Comparison of ENCODE assay signal across 11 cellular contexts in genomic region chr7:100492738-100493475, GRCh38. TPM values are rescaled to one million over a fixed set of nuclear protein-coding genes. Genes with fewer than 3 reads are reported as not detected.
DNase-seq lines count a peak whose midpoint lies in the region; ATAC-seq, FAIRE-seq and TF ChIP-seq lines count a peak whose summit lies in the region.
"Had no signal": no experiment of that assay in that cellular context is flagged by ENCODE, and none has a peak within 500 bp of the region (broad histone marks: within the 10 kb centered on the region; RNA-seq: fewer than 3 reads in every experiment).

No MANE protein-coding gene starts in this region.

- H2AFZ ChIP-seq in SK-N-SH (ENCODE audit: low read depth) = no peak overlapping the region

- peaks cover 14% of the 10 kb centered on the region for H3K27me3 Mint-ChIP-seq in activated CD4-positive, alpha-beta T cell treated with anti-CD3 and anti-CD28 coated beads, Interleukin-2, amount 10 ng/mL, durations not matched to agents 24 days and 14 days
- H3K27me3 Mint-ChIP-seq in activated naive CD8-positive, alpha-beta T cell = no peaks in the 10 kb centered on the region
- peaks cover 55 to 81% of the 10 kb centered on the region in 2 donors for H3K27me3 Mint-ChIP-seq in stimulated activated naive B cell treated with anti-CD40 and anti-IgM and Interleukin-4, amounts not matched to agents 10 μg/mL and 1 μg/mL and 100 μg/mL, for 72 hours

- FAIRE-seq in D721Med (lab: Jason Lieb, UNC) (no peak), GM12891 (lab: Jason Lieb, UNC) (no peak)
- FAIRE-seq: A549 had no signal

- H3K4me3 ChIP-seq in iPS-20b (ENCODE audit: low read length) (peak overlapping the region; percentile 69; the same call in 1 of the 2 replicates), SK-N-SH (ENCODE audit: low read depth in 2 of 2, low read length in 1 of 2) (no peak overlapping the region)
- H3K4me3 ChIP-seq: A549, HAP-1 had no signal

- peaks cover 8% of the 10 kb centered on the region for H3K4me1 Mint-ChIP-seq in activated CD4-positive, alpha-beta T cell treated with anti-CD3 and anti-CD28 coated beads, Interleukin-2, amount 10 ng/mL, durations not matched to agents 24 days and 14 days
- H3K4me1 Mint-ChIP-seq in activated naive CD8-positive, alpha-beta T cell (ENCODE audit: low read depth) = peaks cover 8% of the 10 kb centered on the region
- H3K4me1 Mint-ChIP-seq in stimulated activated naive B cell treated with anti-CD40 and anti-IgM and Interleukin-4, amounts not matched to agents 10 μg/mL and 1 μg/mL and 100 μg/mL, for 72 hours = peaks cover 12 to 13% of the 10 kb centered on the region in 2 donors

- no peak overlapping the region for H3K4me2 ChIP-seq in SK-N-SH
- H3K4me2 ChIP-seq: A549 had no signal

- peak overlapping the region; percentile 60 for H3K27ac Mint-ChIP-seq in activated CD4-positive, alpha-beta T cell treated with anti-CD3 and anti-CD28 coated beads, Interleukin-2, amount 10 ng/mL, durations not matched to agents 24 days and 14 days
- peak overlapping the region; percentile 19 for H3K27ac Mint-ChIP-seq in activated naive CD8-positive, alpha-beta T cell
- H3K27ac Mint-ChIP-seq in stimulated activated naive B cell treated with anti-CD40 and anti-IgM and Interleukin-4, amounts not matched to agents 10 μg/mL and 1 μg/mL and 100 μg/mL, for 72 hours = no peak overlapping the region

- peak in 1 of 2 donors; percentile 14 for ATAC-seq in stimulated activated naive B cell treated with anti-CD40 and anti-IgM and Interleukin-4, amounts not matched to agents 10 μg/mL and 1 μg/mL and 100 μg/mL, for 72 hours (replicated peaks)
- ATAC-seq: A549 had no signal

- intact Hi-C loops in activated CD4-positive, alpha-beta T cell treated with anti-CD3 and anti-CD28 coated beads, Interleukin-2, amount 10 ng/mL, durations not matched to agents 24 days and 14 days (cut with micrococcal nuclease) = no loop called here

- peak overlapping the region; percentile 77 for H3K4me3 Mint-ChIP-seq in activated CD4-positive, alpha-beta T cell treated with anti-CD3 and anti-CD28 coated beads, Interleukin-2, amount 10 ng/mL, durations not matched to agents 24 days and 14 days
- H3K4me3 Mint-ChIP-seq in activated naive CD8-positive, alpha-beta T cell = peak overlapping the region; percentile 79
- H3K4me3 Mint-ChIP-seq in stimulated activated naive B cell treated with anti-CD40 and anti-IgM and Interleukin-4, amounts not matched to agents 10 μg/mL and 1 μg/mL and 100 μg/mL, for 72 hours = peak overlapping the region; percentile 72

- H3K9me2 ChIP-seq in SK-N-SH = no peaks in the 10 kb centered on the region

- no peaks in the 10 kb centered on the region for H3K9me3 Mint-ChIP-seq in activated CD4-positive, alpha-beta T cell treated with anti-CD3 and anti-CD28 coated beads, Interleukin-2, amount 10 ng/mL, durations not matched to agents 24 days and 14 days
- H3K9me3 Mint-ChIP-seq in activated naive CD8-positive, alpha-beta T cell (ENCODE audit: low read depth) = no peaks in the 10 kb centered on the region
- H3K9me3 Mint-ChIP-seq in stimulated activated naive B cell treated with anti-CD40 and anti-IgM and Interleukin-4, amounts not matched to agents 10 μg/mL and 1 μg/mL and 100 μg/mL, for 72 hours = no peaks in the 10 kb centered on the region

- peak overlapping the region; percentile 21; the same call in 1 of the 2 replicates for H3K9ac ChIP-seq in iPS-20b (ENCODE audit: low read depth, low read length)
- no peak overlapping the region for H3K9ac ChIP-seq in SK-N-SH

- no peak for TF ChIP-seq CTCF in D721Med (IDR thresholded peaks at IDR 0.05; ENCODE audit: insufficient read depth, missing control alignments)
- TF ChIP-seq CTCF in SK-N-SH (IDR thresholded peaks at IDR 0.05) = no peak

- no peak for TF ChIP-seq EP300 in SK-N-SH (IDR thresholded peaks at IDR 0.05; ENCODE audit: borderline replicate concordance in 1 of 2, low read depth in 1 of 2, low read length in 1 of 2)

- peaks cover 4% of the 10 kb centered on the region; the same call in 1 of the 2 replicates for H3K4me1 ChIP-seq in iPS-20b (ENCODE audit: insufficient read depth, low read length)
- peaks cover 3 to 17% of the 10 kb centered on the region in 2 experiments; a peak in 2 of 4 replicates for H3K4me1 ChIP-seq in SK-N-SH (ENCODE audit: control insufficient read depth in 1 of 2, insufficient read depth in 2 of 2, low read depth in 1 of 2, low read length in 1 of 2)
- H3K4me1 ChIP-seq: A549, HAP-1 had no signal

- H3K27me3 ChIP-seq in iPS-20b (ENCODE audit: insufficient read depth, low read length) (peaks cover 18% of the 10 kb centered on the region), SK-N-SH (ENCODE audit: insufficient read depth) (no peaks in the 10 kb centered on the region)

- H3F3A ChIP-seq in SK-N-SH (replicated peaks; ENCODE audit: insufficient read depth) = no peaks in the 10 kb centered on the region

- POLR2A ChIA-PET in SK-N-SH (lab: Yijun Ruan, JAX) = no interaction called here

- H3K36me3 Mint-ChIP-seq in activated CD4-positive, alpha-beta T cell treated with anti-CD3 and anti-CD28 coated beads, Interleukin-2, amount 10 ng/mL, durations not matched to agents 24 days and 14 days (ENCODE audit: low read depth) = no peaks in the 10 kb centered on the region
- no peaks in the 10 kb centered on the region for H3K36me3 Mint-ChIP-seq in activated naive CD8-positive, alpha-beta T cell
- no peaks in the 10 kb centered on the region for H3K36me3 Mint-ChIP-seq in stimulated activated naive B cell treated with anti-CD40 and anti-IgM and Interleukin-4, amounts not matched to agents 10 μg/mL and 1 μg/mL and 100 μg/mL, for 72 hours

- TF ChIP-seq POLR2A in GM12891 (IDR thresholded peaks at IDR 0.05; ENCODE audit: low read depth, low read length) = no peak

- 86% methylated on average over 5 of the region's 5 CpGs for WGBS in SK-N-SH (ENCODE audit: low lambda C conversion rate)

- DNase-seq in activated CD4-positive, alpha-beta T cell treated with anti-CD3 and anti-CD28 coated beads, Interleukin-2, amount 10 ng/mL, durations not matched to agents 24 days and 14 days = no peak
- no peak for DNase-seq in activated CD4-positive, alpha-beta T cell treated with anti-CD3 and anti-CD28 coated beads, Interleukin-2, amount 50 U/mL, for 1 hour
- no peak for DNase-seq in stimulated activated naive B cell treated with anti-CD40 and anti-IgM and Interleukin-4, amounts not matched to agents 10 μg/mL and 1 μg/mL and 100 μg/mL, for 72 hours
- DNase-seq in D721Med (ENCODE audit: insufficient read length, low spot score) = no peak
- no peak for DNase-seq in SK-N-SH
- DNase-seq in GM12891 (ENCODE audit: insufficient read length, low spot score) = no peak

- H3K79me2 ChIP-seq in SK-N-SH (ENCODE audit: insufficient read depth) = no peaks in the 10 kb centered on the region

- H3K27ac ChIP-seq in iPS-20b (ENCODE audit: low read length) = no peak overlapping the region
- no peak overlapping the region for H3K27ac ChIP-seq in SK-N-SH (ENCODE audit: low read depth in 2 of 2, low read length in 1 of 2)
- H3K27ac ChIP-seq: A549, left lung had no signal

- H4K20me1 ChIP-seq in SK-N-SH (ENCODE audit: insufficient read depth) = no peaks in the 10 kb centered on the region

- H3K9me3 ChIP-seq in iPS-20b (ENCODE audit: insufficient read depth, low read depth, low read length) = no peaks in the 10 kb centered on the region
- H3K9me3 ChIP-seq in SK-N-SH = no peaks in the 10 kb centered on the region
- H3K9me3 ChIP-seq: A549, HAP-1, left lung had no signal

- TF ChIP-seq RAD21 in SK-N-SH (IDR thresholded peaks at IDR 0.05; ENCODE audit: low read length) = no peak

- no peaks in the 10 kb centered on the region for H3K36me3 ChIP-seq in iPS-20b (ENCODE audit: insufficient read depth, low read depth, low read length)
- H3K36me3 ChIP-seq in SK-N-SH (replicated peaks in 1 of 2; ENCODE audit: control insufficient read depth in 1 of 2, insufficient read depth in 2 of 2, low read length in 1 of 2) = peaks cover 0 to 6% of the 10 kb centered on the region in 2 experiments
- H3K36me3 ChIP-seq: HAP-1, left lung had no signal

- CTCF ChIA-PET in SK-N-SH (lab: Yijun Ruan, JAX) = interaction anchor here (1.0 to 11.1 kb wide), 2 partner anchors 10 to 69 kb away, joined by 3 to 151 read pairs; no protein-coding TSS in a partner anchor

TF ChIP-seq in GM12891, 5 proteins besides CTCF, POLR2A, EP300 and RAD21 (continues in another document):
- TF ChIP-seq POU2F2 (IDR thresholded peaks at IDR 0.05; ENCODE audit: low read depth, low read length) = no peak
- no peak for TF ChIP-seq SPI1 (IDR thresholded peaks at IDR 0.05; ENCODE audit: low read depth, low read length)

RNA-seq across cellular contexts. Expression of gene NYAP1, which starts 9.2 kb away (rescaled TPM):
- 0.17 and 0.49 TPM in 2 replicates for total RNA-seq in activated CD4-positive, alpha-beta T cell treated with anti-CD3 and anti-CD28 coated beads, Interleukin-2, amount 10 ng/mL, durations not matched to agents 24 days and 14 days
- polyA plus RNA-seq in SK-N-SH (2012; rRNA removed) = 3.9 and 6.0 TPM in 2 replicates
- 3.0 and 4.2 TPM in 2 replicates for polyA plus RNA-seq in SK-N-SH (2012; cell fraction: cytosol; rRNA removed)
- 7.3 and 13.1 TPM in 2 replicates for polyA plus RNA-seq in SK-N-SH (2012; cell fraction: nucleus; rRNA removed)
- polyA plus RNA-seq in GM12891 (2012; ENCODE audit: low read depth, missing spikeins) = 0.22 TPM

RNA-seq across cellular contexts. Expression of gene TSC22D4, which starts 13.9 kb away (rescaled TPM):
- 113 and 121 TPM in 2 replicates for total RNA-seq in activated CD4-positive, alpha-beta T cell treated with anti-CD3 and anti-CD28 coated beads, Interleukin-2, amount 10 ng/mL, durations not matched to agents 24 days and 14 days
- 20.3 and 32.7 TPM in 2 replicates for polyA plus RNA-seq in SK-N-SH (2012; rRNA removed)
- polyA plus RNA-seq in SK-N-SH (2012; cell fraction: cytosol; rRNA removed) = 13.4 and 24.0 TPM in 2 replicates
- 45.7 and 64.8 TPM in 2 replicates for polyA plus RNA-seq in SK-N-SH (2012; cell fraction: nucleus; rRNA removed)
- polyA plus RNA-seq in GM12891 (2012; ENCODE audit: low read depth, missing spikeins) = 39.4 TPM

RNA-seq across cellular contexts. Expression of gene SPACDR, which starts 28.8 kb away (rescaled TPM):
- total RNA-seq in activated CD4-positive, alpha-beta T cell treated with anti-CD3 and anti-CD28 coated beads, Interleukin-2, amount 10 ng/mL, durations not matched to agents 24 days and 14 days = 2.7 and 2.9 TPM in 2 replicates
- 0.93 and 1.5 TPM in 2 replicates for polyA plus RNA-seq in SK-N-SH (2012; rRNA removed)
- 0.44 and 0.47 TPM in 2 replicates for polyA plus RNA-seq in SK-N-SH (2012; cell fraction: cytosol; rRNA removed)
- 7.2 and 8.4 TPM in 2 replicates for polyA plus RNA-seq in SK-N-SH (2012; cell fraction: nucleus; rRNA removed)
- 1.3 TPM for polyA plus RNA-seq in GM12891 (2012; ENCODE audit: low read depth, missing spikeins)

RNA-seq across cellular contexts. Expression of gene AGFG2, which starts 46.1 kb away (rescaled TPM):
- total RNA-seq in activated CD4-positive, alpha-beta T cell treated with anti-CD3 and anti-CD28 coated beads, Interleukin-2, amount 10 ng/mL, durations not matched to agents 24 days and 14 days = 112 and 114 TPM in 2 replicates
- 16.1 and 23.1 TPM in 2 replicates for polyA plus RNA-seq in SK-N-SH (2012; rRNA removed)
- polyA plus RNA-seq in SK-N-SH (2012; cell fraction: cytosol; rRNA removed) = 9.1 and 10.0 TPM in 2 replicates
- polyA plus RNA-seq in SK-N-SH (2012; cell fraction: nucleus; rRNA removed) = 29.2 and 35.1 TPM in 2 replicates
- polyA plus RNA-seq in GM12891 (2012; ENCODE audit: low read depth, missing spikeins) = 40.0 TPM

RNA-seq across cellular contexts. Expression of gene PPP1R35, which starts 56.6 kb away (rescaled TPM):
- 52.8 and 59.9 TPM in 2 replicates for total RNA-seq in activated CD4-positive, alpha-beta T cell treated with anti-CD3 and anti-CD28 coated beads, Interleukin-2, amount 10 ng/mL, durations not matched to agents 24 days and 14 days
- polyA plus RNA-seq in SK-N-SH (2012; rRNA removed) = 66.9 and 75.9 TPM in 2 replicates
- polyA plus RNA-seq in SK-N-SH (2012; cell fraction: cytosol; rRNA removed) = 26.7 and 37.5 TPM in 2 replicates
- polyA plus RNA-seq in SK-N-SH (2012; cell fraction: nucleus; rRNA removed) = 280 and 468 TPM in 2 replicates
- 33.4 TPM for polyA plus RNA-seq in GM12891 (2012; ENCODE audit: low read depth, missing spikeins)
